Comparison of ENCODE assay signal across 8 cellular contexts in the genomic region with DNA sequence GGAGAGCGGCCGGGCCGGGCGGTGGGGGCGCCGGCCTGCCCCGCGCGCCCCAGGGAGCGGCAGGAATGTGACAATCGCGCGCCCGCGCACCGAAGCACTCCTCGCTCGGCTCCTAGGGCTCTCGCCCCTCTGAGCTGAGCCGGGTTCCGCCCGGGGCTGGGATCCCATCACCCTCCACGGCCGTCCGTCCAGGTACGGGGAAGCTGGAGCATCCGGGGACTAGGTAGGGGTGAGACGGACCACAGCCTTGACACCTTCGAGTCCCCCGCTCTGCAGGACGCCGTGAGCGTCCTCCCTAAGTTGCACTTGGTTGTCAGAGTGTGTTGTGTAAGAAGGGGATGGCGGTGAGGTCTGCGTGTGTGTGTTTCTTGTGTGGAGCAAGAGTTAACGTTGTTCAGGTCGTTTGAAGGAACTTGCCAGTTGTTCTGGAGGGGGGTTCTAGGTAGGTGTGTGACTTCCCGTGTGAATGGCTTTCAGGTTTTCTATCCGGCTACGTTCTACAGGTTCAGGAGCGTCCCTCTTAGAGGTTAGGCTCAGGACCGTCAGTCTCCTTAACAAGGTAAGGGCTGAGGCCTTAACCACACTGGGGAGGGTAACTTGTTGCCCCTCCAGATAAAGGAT. TPM values are rescaled to one million over a fixed set of nuclear protein-coding genes. Genes with fewer than 3 reads are reported as not detected.
DNase-seq lines count a peak whose midpoint lies in the region; ATAC-seq and TF ChIP-seq lines count a peak whose summit lies in the region.

No MANE protein-coding gene starts in this region.

- peak overlapping the region; percentile 42 for H3K14ac ChIP-seq in trophoblast cell (ENCODE audit: low read length)

- intact Hi-C loops in Calu3 (cut with micrococcal nuclease; ENCODE audit: unreplicated experiment) = no loop called here

- H3K27ac ChIP-seq in trophoblast cell (ENCODE audit: low read depth, low read length) = peak overlapping the region; percentile 68

- H2BK120ac ChIP-seq in trophoblast cell (ENCODE audit: insufficient read depth, low read length, poor library complexity) = peak overlapping the region; percentile 77

- WGBS in trophoblast cell (ENCODE audit: extremely low coverage, insufficient coverage, insufficient read length) = no CpG with 5 or more reads among the region's 42 CpGs

- peak overlapping the region; percentile 51 for H2AFZ ChIP-seq in trophoblast cell (ENCODE audit: insufficient read depth, low read length, poor library complexity)

- peak overlapping the region; percentile 35 for H3K9ac ChIP-seq in trophoblast cell (ENCODE audit: low read length)

- H3K36me3 Mint-ChIP-seq in Calu3 (ENCODE audit: insufficient read depth, unreplicated experiment) (peaks cover 10% of the 10 kb centered on the region), T-helper 17 cell (ENCODE audit: low read depth) (peaks cover 3% of the 10 kb centered on the region)

- H3K27me3 Mint-ChIP-seq in Calu3 (ENCODE audit: unreplicated experiment) (no peaks in the 10 kb centered on the region), T-helper 17 cell (peaks cover 4% of the 10 kb centered on the region)

- peaks cover 30% of the 10 kb centered on the region for H3K9me3 ChIP-seq in T-helper 17 cell (ENCODE audit: control insufficient read depth, low read length, poor library complexity, severe bottlenecking)
- peaks cover 10% of the 10 kb centered on the region for H3K9me3 ChIP-seq in trophoblast cell (ENCODE audit: insufficient read depth, low read depth, low read length)

- H3K18ac ChIP-seq in trophoblast cell (ENCODE audit: low read length) = peak overlapping the region; percentile 48

- no TSS peak for BruUV-seq in Calu3 (replicated peaks; lab: Mats Ljungman, UMichigan)

- no peak overlapping the region for H2AK5ac ChIP-seq in trophoblast cell (ENCODE audit: low read length)

- H4K8ac ChIP-seq in trophoblast cell (ENCODE audit: low read depth, low read length) = peak overlapping the region; percentile 56

- H3K4me3 Mint-ChIP-seq in Calu3 (ENCODE audit: low read depth, unreplicated experiment) = peak overlapping the region; percentile 78
- peak overlapping the region; percentile 81 for H3K4me3 Mint-ChIP-seq in T-helper 17 cell

- CTCF ChIA-PET in Calu3 (lab: Charles Lee) = interaction anchor here (1.0 to 1.6 kb wide), 3 partner anchors 10 to 98 kb away, joined by 3 to 9 read pairs (median 5); no protein-coding TSS in a partner anchor

- peaks cover 7% of the 10 kb centered on the region for H3K79me2 ChIP-seq in trophoblast cell (ENCODE audit: control insufficient read depth, insufficient read depth, low read length, poor library complexity)

- H3K4me2 ChIP-seq in trophoblast cell (ENCODE audit: low read length) = peak overlapping the region; percentile 92

- H2BK5ac ChIP-seq in trophoblast cell (ENCODE audit: low read depth, low read length, poor library complexity) = peak overlapping the region; percentile 47

- peak overlapping the region; percentile 67 for H4K91ac ChIP-seq in trophoblast cell (ENCODE audit: low read depth, low read length)

- peak overlapping the region; percentile 87 for H2BK12ac ChIP-seq in trophoblast cell (ENCODE audit: low read length)

- peak; percentile 48 for ATAC-seq in T-helper 17 cell
- no peak for ATAC-seq in GM18520 (IDR thresholded peaks at IDR 0.05; ENCODE audit: unreplicated experiment)

- TF ChIP-seq CTCF in Calu3 (IDR thresholded peaks at IDR 0.05; ENCODE audit: unreplicated experiment) (no peak), fibroblast of villous mesenchyme (IDR thresholded peaks at IDR 0.05; ENCODE audit: insufficient read depth, low read depth, low read length) (no peak)

- H3K4me1 Mint-ChIP-seq in Calu3 (ENCODE audit: low read depth, unreplicated experiment) (peaks cover 18% of the 10 kb centered on the region), T-helper 17 cell (peaks cover 15% of the 10 kb centered on the region)

- peak overlapping the region; percentile 10 for H3K4ac ChIP-seq in trophoblast cell (ENCODE audit: low read depth, low read length)

- H3K36me3 ChIP-seq in trophoblast cell (ENCODE audit: control insufficient read depth in 1 of 2, insufficient read depth in 2 of 2, low read length in 2 of 2) = peaks cover 17 to 18% of the 10 kb centered on the region in 2 experiments

- DNase-seq in Calu3 (no peak), T-helper 17 cell (no peak), fibroblast of villous mesenchyme (ENCODE audit: low read depth) (peak; percentile 75), trophoblast cell (no peak), SK-N-DZ (ENCODE audit: low spot score) (no peak), NCI-H128 (lab: John Stamatoyannopoulos, UW; ENCODE audit: unreplicated experiment) (no peak), DMS114 treated with DMSO at 0.1 percent for 48 hours (lab: John Stamatoyannopoulos, UW; ENCODE audit: unreplicated experiment) (no peak)

- H3K79me1 ChIP-seq in trophoblast cell (ENCODE audit: low read length) = peaks cover 9% of the 10 kb centered on the region

- H3K4me3 ChIP-seq in fibroblast of villous mesenchyme (ENCODE audit: low read depth, low read length) (peak overlapping the region; percentile 92), trophoblast cell (ENCODE audit: low read depth, low read length) (peak overlapping the region; percentile 69)

- H3K27ac Mint-ChIP-seq in Calu3 (ENCODE audit: unreplicated experiment) (peak overlapping the region; percentile 28), T-helper 17 cell (no peak overlapping the region)

- H3K9me3 Mint-ChIP-seq in Calu3 (ENCODE audit: low read depth, unreplicated experiment) = peaks cover 11% of the 10 kb centered on the region

- no peak overlapping the region for H3K23ac ChIP-seq in trophoblast cell (ENCODE audit: low read length)

- peaks cover 0 to 19% of the 10 kb centered on the region in 2 experiments for H3K4me1 ChIP-seq in trophoblast cell (ENCODE audit: control insufficient read depth in 1 of 2, insufficient read depth in 2 of 2, low read length in 2 of 2)

- peak overlapping the region; percentile 9 for H4K12ac ChIP-seq in trophoblast cell (ENCODE audit: low read depth, low read length)

- H3K27me3 ChIP-seq in trophoblast cell (ENCODE audit: insufficient read depth, low read length) = no peaks in the 10 kb centered on the region

RNA-seq across cellular contexts. Expression of a gene that starts 0.4 kb away (rescaled TPM):
- 6.2 and 8.7 TPM in 2 replicates for total RNA-seq in Calu3 (2022)
- 10 to 100 TPM; 14.3 to 16.5 TPM for total RNA-seq in T-helper 17 cell
- 35.8 and 62.6 TPM in 2 replicates for total RNA-seq in fibroblast of villous mesenchyme
- 35.1 and 36.4 TPM in 2 replicates for polyA plus RNA-seq in trophoblast cell (2013)
- not detected in 2 replicates for polyA plus RNA-seq in SK-N-DZ (2014; cell fraction: cytosol; rRNA removed)
- polyA plus RNA-seq in SK-N-DZ (2014; cell fraction: nucleus; rRNA removed) = not detected in 2 replicates

RNA-seq across cellular contexts. Expression of a gene that starts 43.9 kb away (rescaled TPM):
- total RNA-seq in Calu3 (2022) = 0.68 and 0.73 TPM in 2 replicates
- not detected for total RNA-seq in T-helper 17 cell
- total RNA-seq in fibroblast of villous mesenchyme = 0.32 and 1.3 TPM in 2 replicates
- polyA plus RNA-seq in trophoblast cell (2013) = not detected in 2 replicates
- not detected in 2 replicates for polyA plus RNA-seq in SK-N-DZ (2014; cell fraction: cytosol; rRNA removed)
- not detected in 2 replicates for polyA plus RNA-seq in SK-N-DZ (2014; cell fraction: nucleus; rRNA removed)
